Comparison of ENCODE assay signal across 1 cellular context in genomic region chr22:19218541-19219233, GRCh38.
TF ChIP-seq lines count a peak whose summit lies in the region.

No MANE protein-coding gene starts in this region.

TF ChIP-seq in K562, 482 proteins besides CTCF, POLR2A, EP300 and RAD21 (continued from another document and continues in another):
- TF ChIP-seq FOXK1 (CRISPR knock-in tag; IDR thresholded peaks at IDR 0.05; ENCODE audit: borderline replicate concordance), result peak; percentile 82; the same call in 1 of the 2 replicates
- TF ChIP-seq ELK1 (CRISPR knock-in tag; IDR thresholded peaks at IDR 0.05), result no peak
- TF ChIP-seq NFATC3 (IDR thresholded peaks at IDR 0.05), result no peak
- peak; percentile 62 for TF ChIP-seq SMAD1 (IDR thresholded peaks at IDR 0.05; ENCODE audit: low read depth, low read length, partially characterized antibody)
- no peak for TF ChIP-seq CBFB (CRISPR knock-in tag; IDR thresholded peaks at IDR 0.05)
- no peak for TF ChIP-seq ZFX (CRISPR knock-in tag; IDR thresholded peaks at IDR 0.05)
- TF ChIP-seq FOXP1 (CRISPR knock-in tag; IDR thresholded peaks at IDR 0.05), result no peak
- no peak for TF ChIP-seq NFXL1 (CRISPR knock-in tag; IDR thresholded peaks at IDR 0.05)
- no peak for TF ChIP-seq ZNF384 (IDR thresholded peaks at IDR 0.05; ENCODE audit: low read depth, low read length)
- no peak for TF ChIP-seq GTF2A2 (tag; IDR thresholded peaks at IDR 0.05)
- TF ChIP-seq LARP7 (IDR thresholded peaks at IDR 0.05), result no peak
- TF ChIP-seq GATAD2B (IDR thresholded peaks at IDR 0.05; ENCODE audit: borderline replicate concordance), result no peak
- TF ChIP-seq NR2F6 (CRISPR knock-in tag; IDR thresholded peaks at IDR 0.05), result no peak
- no peak for TF ChIP-seq USF2 (CRISPR knock-in tag; IDR thresholded peaks at IDR 0.05)
- peak; percentile 46; the same call in 1 of the 2 replicates for TF ChIP-seq ZHX1 (conservative IDR thresholded peaks at IDR 0.05; ENCODE audit: low read length)
- no peak for TF ChIP-seq FIP1L1 (IDR thresholded peaks at IDR 0.05; ENCODE audit: low read depth, low read length, poor library complexity, severe bottlenecking)
- no peak for TF ChIP-seq ZSCAN32 (CRISPR knock-in tag; IDR thresholded peaks at IDR 0.05)
- 0 out of 2 replicates have a peak, but pooled peaks have one; percentile 18 for TF ChIP-seq HDAC6 (IDR thresholded peaks at IDR 0.05; ENCODE audit: low read depth, low read length)
- TF ChIP-seq ARNT (IDR thresholded peaks at IDR 0.05), result no peak
- peak; percentile 67; the same call in 1 of the 2 replicates for TF ChIP-seq TFAP4 (CRISPR knock-in tag; IDR thresholded peaks at IDR 0.05; ENCODE audit: borderline replicate concordance)
- no peak for TF ChIP-seq HINFP (tag; conservative IDR thresholded peaks at IDR 0.05; ENCODE audit: low read depth)
- peak; percentile 56; the same call in 1 of the 2 replicates for TF ChIP-seq ZBTB1 (CRISPR knock-in tag; IDR thresholded peaks at IDR 0.05; ENCODE audit: borderline replicate concordance, low read depth)
- no peak for TF ChIP-seq VEZF1 (CRISPR knock-in tag; IDR thresholded peaks at IDR 0.05)
- TF ChIP-seq SMARCA4 (IDR thresholded peaks at IDR 0.05), result no peak
- no peak for TF ChIP-seq ZEB2 (IDR thresholded peaks at IDR 0.05)
- TF ChIP-seq TCF7L2 (IDR thresholded peaks at IDR 0.05; ENCODE audit: low read depth, low read length), result no peak
- TF ChIP-seq REST (CRISPR knock-in tag; IDR thresholded peaks at IDR 0.05; ENCODE audit: low read depth), result 0 out of 2 replicates have a peak, but pooled peaks have one; percentile 47
- no peak for TF ChIP-seq NRF1 (conservative IDR thresholded peaks at IDR 0.05 in 1 of 2, IDR thresholded peaks at IDR 0.05 in 1 of 2)
- no peak for TF ChIP-seq RBBP5 (IDR thresholded peaks at IDR 0.05; ENCODE audit: borderline replicate concordance, insufficient read depth, low read length, poor library complexity, severe bottlenecking)
- TF ChIP-seq HNRNPK (IDR thresholded peaks at IDR 0.05; ENCODE audit: low read depth, low read length, poor library complexity, severe bottlenecking), result no peak
- no peak for TF ChIP-seq CGGBP1 (CRISPR knock-in tag; IDR thresholded peaks at IDR 0.05)
- TF ChIP-seq ZC3H4 (CRISPR knock-in tag; IDR thresholded peaks at IDR 0.05; ENCODE audit: borderline replicate concordance), result no peak
- no peak for TF ChIP-seq HOXB6 (CRISPR knock-in tag; IDR thresholded peaks at IDR 0.05; ENCODE audit: borderline replicate concordance)
- no peak for TF ChIP-seq SUPT5H (IDR thresholded peaks at IDR 0.05)
- TF ChIP-seq XRCC5 (IDR thresholded peaks at IDR 0.05; ENCODE audit: low read depth, low read length), result no peak
- peak; percentile 68; the same call in 1 of the 2 replicates for TF ChIP-seq E2F3 (CRISPR knock-in tag; IDR thresholded peaks at IDR 0.05)
- TF ChIP-seq KLF16 (IDR thresholded peaks at IDR 0.05), result no peak
- no peak for TF ChIP-seq ZNF444 (CRISPR knock-in tag; IDR thresholded peaks at IDR 0.05)
- no peak for TF ChIP-seq FOXP4 (CRISPR knock-in tag; IDR thresholded peaks at IDR 0.05; ENCODE audit: borderline replicate concordance)
- no peak for TF ChIP-seq IRF9 (tag; IDR thresholded peaks at IDR 0.05)
- TF ChIP-seq ZSCAN29 (IDR thresholded peaks at IDR 0.05), result no peak
- no peak for TF ChIP-seq FOXK2 (conservative IDR thresholded peaks at IDR 0.05 in 1 of 2, IDR thresholded peaks at IDR 0.05 in 1 of 2; ENCODE audit: low read depth in 2 of 2)
- no peak for TF ChIP-seq PRDM10 (IDR thresholded peaks at IDR 0.05; ENCODE audit: partially characterized antibody)
